10 cellular contexts compared by ENCODE assay signal in the genomic region with DNA sequence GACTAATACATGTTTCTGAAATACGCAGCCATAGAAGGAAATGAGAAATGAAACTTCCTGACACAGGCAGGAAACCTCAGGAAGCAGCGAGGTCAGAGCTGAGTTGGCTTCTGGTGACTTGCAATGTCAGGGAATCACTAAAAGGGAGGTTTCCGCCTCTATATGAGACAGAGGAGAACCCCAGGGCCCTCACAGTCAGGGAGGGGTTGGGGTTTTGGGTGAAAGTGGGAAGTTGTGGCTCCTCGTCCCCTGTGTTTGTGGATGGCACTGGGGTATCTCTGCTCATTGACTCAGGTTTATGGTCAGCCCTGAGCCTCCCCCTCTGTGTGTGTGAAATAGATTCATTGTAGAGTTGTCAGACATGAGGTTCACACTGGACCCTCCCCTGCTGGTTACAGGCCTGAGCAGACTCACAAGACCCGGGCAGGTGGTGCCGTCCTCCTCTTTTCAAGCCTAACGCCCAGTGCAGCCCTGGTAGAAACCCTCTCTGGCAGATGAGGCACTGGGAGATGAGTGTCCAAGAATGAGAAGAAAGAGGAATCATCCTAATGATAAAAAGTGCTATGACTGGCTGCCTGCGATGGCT. TPM values are rescaled to one million over a fixed set of nuclear protein-coding genes. Genes with fewer than 3 reads are reported as not detected.
DNase-seq lines count a peak whose midpoint lies in the region; ATAC-seq and TF ChIP-seq lines count a peak whose summit lies in the region.
"Had no signal": no experiment of that assay in that cellular context is flagged by ENCODE, and none has a peak within 500 bp of the region (broad histone marks: within the 10 kb centered on the region; RNA-seq: fewer than 3 reads in every experiment).

No MANE protein-coding gene starts in this region.

- no peak overlapping the region for H2BK5ac ChIP-seq in mesenchymal stem cell (ENCODE audit: low read depth, low read length, poor library complexity, severe bottlenecking)

- H3K27me3 Mint-ChIP-seq in activated CD4-positive, alpha-beta T cell treated with anti-CD3 and anti-CD28 coated beads for 36 hours: peaks cover 7% of the 10 kb centered on the region

- H2AK5ac ChIP-seq in mesenchymal stem cell (ENCODE audit: low read length, severe bottlenecking): no peak overlapping the region

- no peaks in the 10 kb centered on the region for H3K9me3 Mint-ChIP-seq in activated CD4-positive, alpha-beta T cell treated with anti-CD3 and anti-CD28 coated beads for 36 hours (ENCODE audit: low read depth)

- TF ChIP-seq CTCF in right lobe of liver (IDR thresholded peaks at IDR 0.05): no peak

- H3K27me3 ChIP-seq in right lobe of liver (no peaks in the 10 kb centered on the region), mesenchymal stem cell (ENCODE audit: control insufficient read depth in 1 of 2, insufficient read depth in 1 of 2, low read length in 2 of 2) (peaks cover 12 to 20% of the 10 kb centered on the region in 2 experiments)

- H3K4ac ChIP-seq in mesenchymal stem cell (ENCODE audit: low read depth in 1 of 2, low read length in 2 of 2): no peak overlapping the region

- H3K27ac Mint-ChIP-seq in activated CD4-positive, alpha-beta T cell treated with anti-CD3 and anti-CD28 coated beads for 36 hours: peak overlapping the region; percentile 13

- H3K4me3 ChIP-seq in right lobe of liver (no peak overlapping the region), mesenchymal stem cell (ENCODE audit: insufficient read depth in 1 of 2, low read depth in 1 of 2, low read length in 2 of 2) (no peak overlapping the region)

- H3K9ac ChIP-seq in mesenchymal stem cell (ENCODE audit: low read length): no peak overlapping the region

- no peaks in the 10 kb centered on the region for H3K79me1 ChIP-seq in mesenchymal stem cell (replicated peaks; ENCODE audit: low read length, poor library complexity, severe bottlenecking)

- no peaks in the 10 kb centered on the region for H3K4me1 ChIP-seq in right lobe of liver
- no peaks in the 10 kb centered on the region for H3K4me1 ChIP-seq in mesenchymal stem cell (ENCODE audit: control insufficient read depth, insufficient read depth, low read depth, low read length)

- H3K4me1 Mint-ChIP-seq in activated CD4-positive, alpha-beta T cell treated with anti-CD3 and anti-CD28 coated beads for 36 hours: peaks cover 13% of the 10 kb centered on the region

- H2BK15ac ChIP-seq in mesenchymal stem cell (ENCODE audit: low read depth, poor library complexity, severe bottlenecking): no peak overlapping the region

- H3K9me3 ChIP-seq in right lobe of liver (no peaks in the 10 kb centered on the region), mesenchymal stem cell (ENCODE audit: control insufficient read depth, low read length) (no peaks in the 10 kb centered on the region)

- DNase-seq in activated CD4-positive, alpha-beta T cell treated with anti-CD3 and anti-CD28 coated beads for 36 hours: peak; percentile 70
- DNase-seq in activated CD4-positive, alpha-beta T cell treated with anti-CD3 and anti-CD28 coated beads, Interleukin-2, amount 50 U/mL, for 4 hours: no peak
- peak; percentile 69 to 74 for DNase-seq in activated T-cell treated with anti-CD3 and anti-CD28 coated beads, Interleukin-2, amount 50 U/mL, for 48 hours
- DNase-seq in right lobe of liver (peak in 1 of 3 donors; percentile 55), stromal cell of bone marrow (ENCODE audit: low read depth) (peak; percentile 18), NCI-H510A treated with DMSO at 0.1 percent for 48 hours (lab: John Stamatoyannopoulos, UW) (no peak), mesenchymal stem cell (no peak)
- DNase-seq: NCI-H82 had no signal

- peak; percentile 94 for ATAC-seq in activated CD4-positive, alpha-beta T cell treated with anti-CD3 and anti-CD28 coated beads for 36 hours
- ATAC-seq in right lobe of liver (peak; percentile 76 to 87 (median 84)), HG02623 (IDR thresholded peaks at IDR 0.05; ENCODE audit: unreplicated experiment) (no peak)

- H3K14ac ChIP-seq in mesenchymal stem cell (ENCODE audit: low read length in 2 of 2): no peak overlapping the region

- no peak overlapping the region for H3K23ac ChIP-seq in mesenchymal stem cell (ENCODE audit: low read length in 2 of 2)

- CTCF ChIA-PET in activated CD4-positive, alpha-beta T cell treated with anti-CD3 and anti-CD28 coated beads for 36 hours (lab: Charles Lee): no interaction called here

- peak overlapping the region; percentile 3 for H3K4me3 Mint-ChIP-seq in activated CD4-positive, alpha-beta T cell treated with anti-CD3 and anti-CD28 coated beads for 36 hours

- POLR2A ChIA-PET in activated CD4-positive, alpha-beta T cell treated with anti-CD3 and anti-CD28 coated beads for 36 hours (lab: Charles Lee): no interaction called here

- no peak overlapping the region for H4K91ac ChIP-seq in mesenchymal stem cell (ENCODE audit: low read length)

- intact Hi-C loops in activated CD4-positive, alpha-beta T cell treated with anti-CD3 and anti-CD28 coated beads for 36 hours (cut with DNase I, micrococcal nuclease): loop anchor here in 1 of 2 experiments (5.0 kb wide), 1 partner anchor 36 kb away; no protein-coding TSS in a partner anchor
- intact Hi-C loops in right lobe of liver (cut with DNase I): no loop called here

- no peak overlapping the region for H2BK120ac ChIP-seq in mesenchymal stem cell (ENCODE audit: low read depth, low read length)

- no peak overlapping the region for H2BK12ac ChIP-seq in mesenchymal stem cell (ENCODE audit: low read length in 2 of 2)

- no peaks in the 10 kb centered on the region for H3K36me3 Mint-ChIP-seq in activated CD4-positive, alpha-beta T cell treated with anti-CD3 and anti-CD28 coated beads for 36 hours (ENCODE audit: low read depth)

- WGBS in right lobe of liver (ENCODE audit: insufficient coverage, low coverage, low lambda C conversion rate, missing lambda C conversion rate): 36% methylated on average over 8 of the region's 8 CpGs
- 74% methylated on average over 8 of the region's 8 CpGs for WGBS in mesenchymal stem cell

- peak; percentile 11 for TF ChIP-seq POLR2A in right lobe of liver (IDR thresholded peaks at IDR 0.05)

- H2AFZ ChIP-seq in mesenchymal stem cell (ENCODE audit: low read depth, low read length): no peak overlapping the region

- H4K8ac ChIP-seq in mesenchymal stem cell (ENCODE audit: low read length): no peak overlapping the region

- no peak overlapping the region for H3K4me2 ChIP-seq in mesenchymal stem cell (ENCODE audit: low read length, poor library complexity, severe bottlenecking)

- H3K27ac ChIP-seq in right lobe of liver: peak overlapping the region; percentile 50 to 67 (median 50)
- no peak overlapping the region for H3K27ac ChIP-seq in mesenchymal stem cell (ENCODE audit: low read length, poor library complexity, severe bottlenecking)

- H3K36me3 ChIP-seq in right lobe of liver: no peaks in the 10 kb centered on the region
- no peaks in the 10 kb centered on the region for H3K36me3 ChIP-seq in mesenchymal stem cell (ENCODE audit: control insufficient read depth in 1 of 2, insufficient read depth in 2 of 2, low read depth in 1 of 2, low read length in 2 of 2)

- H3K18ac ChIP-seq in mesenchymal stem cell (ENCODE audit: low read depth in 1 of 2, low read length in 2 of 2): no peak overlapping the region

RNA-seq across cellular contexts. Expression of a gene that starts 5.5 kb away (rescaled TPM):
- not detected for total RNA-seq in activated CD4-positive, alpha-beta T cell treated with anti-CD3 and anti-CD28 coated beads for 36 hours
- total RNA-seq in right lobe of liver: 1 to 10 TPM in 3 of 6 experiments, under 1 TPM in 3; 0.61 to 4.9 (median 0.98) TPM
- polyA plus RNA-seq in mesenchymal stem cell (2013, experiment 1 of 2): not detected
- not detected for polyA plus RNA-seq in mesenchymal stem cell (2013, experiment 2 of 2)
- total RNA-seq: osteocyte had no signal

RNA-seq across cellular contexts. Expression of a gene that starts 9.0 kb away (rescaled TPM):
- total RNA-seq in activated CD4-positive, alpha-beta T cell treated with anti-CD3 and anti-CD28 coated beads for 36 hours: not detected
- total RNA-seq in right lobe of liver: 10 to 100 TPM in 2 of 6 experiments, 1 to 10 TPM in 4; 2.7 to 19.7 (median 8.4) TPM
- polyA plus RNA-seq in mesenchymal stem cell (2013, experiment 1 of 2): not detected
- not detected for polyA plus RNA-seq in mesenchymal stem cell (2013, experiment 2 of 2)
- total RNA-seq: osteocyte had no signal

RNA-seq across cellular contexts. Expression of a gene that starts 25.3 kb away (rescaled TPM):
- total RNA-seq in activated CD4-positive, alpha-beta T cell treated with anti-CD3 and anti-CD28 coated beads for 36 hours: not detected
- 1 to 10 TPM; 1.3 to 8.7 (median 6.2) TPM for total RNA-seq in right lobe of liver
- polyA plus RNA-seq in mesenchymal stem cell (2013, experiment 1 of 2): not detected
- polyA plus RNA-seq in mesenchymal stem cell (2013, experiment 2 of 2): not detected
- total RNA-seq: osteocyte had no signal

RNA-seq across cellular contexts. Expression of a gene that starts 32.8 kb away (rescaled TPM):
- not detected for total RNA-seq in activated CD4-positive, alpha-beta T cell treated with anti-CD3 and anti-CD28 coated beads for 36 hours
- 1 to 10 TPM; 1.6 to 9.8 (median 3.0) TPM for total RNA-seq in right lobe of liver
- polyA plus RNA-seq in mesenchymal stem cell (2013, experiment 1 of 2): not detected
- not detected for polyA plus RNA-seq in mesenchymal stem cell (2013, experiment 2 of 2)
- total RNA-seq: osteocyte had no signal

RNA-seq across cellular contexts. Expression of a gene that starts 47.5 kb away (rescaled TPM):
- 1,000 to 10,000 TPM; 1,400 to 1,725 TPM for total RNA-seq in activated CD4-positive, alpha-beta T cell treated with anti-CD3 and anti-CD28 coated beads for 36 hours
- total RNA-seq in right lobe of liver: 100 to 1,000 TPM; 399 to 706 (median 486) TPM
- 1,608 TPM for polyA plus RNA-seq in mesenchymal stem cell (2013, experiment 1 of 2)
- polyA plus RNA-seq in mesenchymal stem cell (2013, experiment 2 of 2): 1,551 TPM

Comparison
In these comparisons a context has a peak if more than half of its experiments do, and no peak if none do; other contexts are left out.
1. DNase-seq: peak in activated CD4-positive, alpha-beta T cell treated with anti-CD3 and anti-CD28 coated beads for 36 hours (single experiment), activated T-cell treated with anti-CD3 and anti-CD28 coated beads, Interleukin-2, amount 50 U/mL, for 48 hours (2 of 2) and stromal cell of bone marrow (single experiment); none in activated CD4-positive, alpha-beta T cell treated with anti-CD3 and anti-CD28 coated beads, Interleukin-2, amount 50 U/mL, for 4 hours (0 of 2), NCI-H510A treated with DMSO at 0.1 percent for 48 hours (single experiment) and mesenchymal stem cell (single experiment).